3 cellular contexts compared by ENCODE assay signal in the genomic region with DNA sequence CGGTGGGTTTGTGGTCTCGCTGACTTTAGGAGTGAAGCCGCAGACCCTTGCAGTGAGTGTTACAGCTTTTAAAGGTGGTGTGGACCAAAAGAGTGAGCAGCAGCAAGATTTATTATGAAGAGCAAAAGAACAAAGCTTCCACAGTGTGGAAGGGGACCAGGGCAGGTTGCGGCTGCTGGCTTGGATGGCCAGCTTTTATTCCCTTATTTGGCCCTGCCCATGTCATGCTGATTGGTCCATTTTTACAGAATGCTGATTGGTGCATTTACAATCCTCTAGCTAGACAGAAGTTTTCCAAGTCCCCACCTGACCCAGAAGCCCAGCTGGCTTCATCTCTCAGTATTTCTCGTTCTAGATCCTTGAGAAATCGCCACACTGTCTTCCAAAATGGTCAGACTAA. TPM values are rescaled to one million over a fixed set of nuclear protein-coding genes. Genes with fewer than 3 reads are reported as not detected.
"Had no signal": no experiment of that assay in that cellular context is flagged by ENCODE, and none has a peak within 500 bp of the region (broad histone marks: within the 10 kb centered on the region; RNA-seq: fewer than 3 reads in every experiment).

No MANE protein-coding gene starts in this region.

RNA-seq across cellular contexts. Expression of gene CECR2, which starts 58.3 kb away (rescaled TPM):
- total RNA-seq: natural killer cell treated with Interleukin-12 subunit alpha and Interleukin-12 subunit beta and Interleukin-15 and Interleukin-18, amount 100 ng/mL, for 72 hours; osteoblast had no signal
- polyA plus RNA-seq: naive thymus-derived CD8-positive, alpha-beta T cell had no signal
